ENCODE assay signal across 1 cellular context in genomic region chr1:152000989-152001630, GRCh38.
TF ChIP-seq lines count a peak whose summit lies in the region.

No MANE protein-coding gene starts in this region.

TF ChIP-seq in H1, 55 proteins besides CTCF, POLR2A, EP300 and RAD21:
- TF ChIP-seq CBX8 (IDR thresholded peaks at IDR 0.05; ENCODE audit: borderline replicate concordance, low read depth, low read length) (no peak), CREB1 (IDR thresholded peaks at IDR 0.05) (no peak), EGR1 (IDR thresholded peaks at IDR 0.05; ENCODE audit: borderline replicate concordance, low read depth, low read length) (no peak), ZNF274 (IDR thresholded peaks at IDR 0.05; ENCODE audit: borderline replicate concordance, extremely low read depth, low read length) (no peak), EZH2 (IDR thresholded peaks at IDR 0.05; ENCODE audit: low read depth, low read length, severe bottlenecking) (no peak), CBX5 (IDR thresholded peaks at IDR 0.05; ENCODE audit: low read depth, low read length) (no peak), SP1 (IDR thresholded peaks at IDR 0.05; ENCODE audit: low read depth, low read length) (no peak), JUN (IDR thresholded peaks at IDR 0.05; ENCODE audit: low read depth, low read length) (no peak), RFX5 (IDR thresholded peaks at IDR 0.05; ENCODE audit: borderline replicate concordance, low read depth, low read length) (no peak), ASH2L (IDR thresholded peaks at IDR 0.05; ENCODE audit: low read length) (no peak), FOSL1 (IDR thresholded peaks at IDR 0.05; ENCODE audit: insufficient read depth, low read depth, low read length) (no peak), TAF7 (optimal IDR thresholded peaks at IDR 0.05; ENCODE audit: borderline replicate concordance, low read depth, low read length) (no peak), CEBPB (IDR thresholded peaks at IDR 0.05; ENCODE audit: low read depth, low read length) (no peak)
TF ChIP-seq in H1: peak in this region for 0.
